In genomic region chr1:160795951-160796383, GRCh38 we compare ENCODE assay signal across 9 cellular contexts. TPM values are rescaled to one million over a fixed set of nuclear protein-coding genes. Genes with fewer than 3 reads are reported as not detected.
DNase-seq lines count a peak whose midpoint lies in the region; ATAC-seq and TF ChIP-seq lines count a peak whose summit lies in the region.
"Had no signal": no experiment of that assay in that cellular context is flagged by ENCODE, and none has a peak within 500 bp of the region (broad histone marks: within the 10 kb centered on the region; RNA-seq: fewer than 3 reads in every experiment).

A gene with protein sequence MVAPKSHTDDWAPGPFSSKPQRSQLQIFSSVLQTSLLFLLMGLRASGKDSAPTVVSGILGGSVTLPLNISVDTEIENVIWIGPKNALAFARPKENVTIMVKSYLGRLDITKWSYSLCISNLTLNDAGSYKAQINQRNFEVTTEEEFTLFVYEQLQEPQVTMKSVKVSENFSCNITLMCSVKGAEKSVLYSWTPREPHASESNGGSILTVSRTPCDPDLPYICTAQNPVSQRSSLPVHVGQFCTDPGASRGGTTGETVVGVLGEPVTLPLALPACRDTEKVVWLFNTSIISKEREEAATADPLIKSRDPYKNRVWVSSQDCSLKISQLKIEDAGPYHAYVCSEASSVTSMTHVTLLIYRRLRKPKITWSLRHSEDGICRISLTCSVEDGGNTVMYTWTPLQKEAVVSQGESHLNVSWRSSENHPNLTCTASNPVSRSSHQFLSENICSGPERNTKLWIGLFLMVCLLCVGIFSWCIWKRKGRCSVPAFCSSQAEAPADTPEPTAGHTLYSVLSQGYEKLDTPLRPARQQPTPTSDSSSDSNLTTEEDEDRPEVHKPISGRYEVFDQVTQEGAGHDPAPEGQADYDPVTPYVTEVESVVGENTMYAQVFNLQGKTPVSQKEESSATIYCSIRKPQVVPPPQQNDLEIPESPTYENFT (plus strand): TSS chr1:160796174. CDS start chr1:160796188, 14 bp downstream.

- H3K79me2 ChIP-seq in hepatocyte: no peaks in the 10 kb centered on the region

- H3K4me1 ChIP-seq in esophagus squamous epithelium (no peaks in the 10 kb centered on the region), hepatocyte (ENCODE audit: insufficient read depth) (no peaks in the 10 kb centered on the region), Caco-2 (no peaks in the 10 kb centered on the region)

- CTCF ChIA-PET in Caco-2 (lab: Charles Lee): interaction anchor here (0.9 to 1.2 kb wide), 2 partner anchors 18 to 21 kb away, joined by 3 to 4 read pairs; no protein-coding TSS in a partner anchor

- no peaks in the 10 kb centered on the region for H3K9me3 Mint-ChIP-seq in stimulated activated effector memory CD8-positive, alpha-beta T cell treated with anti-CD3 and anti-CD28 coated beads, Interleukin-12 subunit alpha, Interleukin-12 subunit beta, amount 100 ng/mL, for 72 hours
- no peaks in the 10 kb centered on the region for H3K9me3 Mint-ChIP-seq in Caco-2 (ENCODE audit: unreplicated experiment)

- no peak within 1 kb of the TSS for H3K4me2 ChIP-seq in hepatocyte

- H2AFZ ChIP-seq in hepatocyte: no peak within 1 kb of the TSS

- ATAC-seq in GM19025 (IDR thresholded peaks at IDR 0.05; ENCODE audit: low read depth, unreplicated experiment) (peak; percentile 67), HG03064 (IDR thresholded peaks at IDR 0.05; ENCODE audit: low read depth, unreplicated experiment) (peak; percentile 67)
- ATAC-seq in activated CD4-positive, CD25-positive, alpha-beta regulatory T cell treated with anti-CD3 and anti-CD28 coated beads, Interleukin-2, amount 50 U/mL, for 24 hours: peak; percentile 90 to 93
- peak; percentile 95 for ATAC-seq in stimulated activated effector memory CD8-positive, alpha-beta T cell treated with anti-CD3 and anti-CD28 coated beads, Interleukin-12 subunit alpha, Interleukin-12 subunit beta, amount 100 ng/mL, for 72 hours

- H3K4me3 Mint-ChIP-seq in stimulated activated effector memory CD8-positive, alpha-beta T cell treated with anti-CD3 and anti-CD28 coated beads, Interleukin-12 subunit alpha, Interleukin-12 subunit beta, amount 100 ng/mL, for 72 hours: peak within 1 kb of the TSS; percentile 73
- no peak within 1 kb of the TSS for H3K4me3 Mint-ChIP-seq in Caco-2 (ENCODE audit: unreplicated experiment)

- POLR2A ChIA-PET in Caco-2 (lab: Charles Lee): no interaction called here

- intact Hi-C loops in esophagus squamous epithelium (cut with DNase I) (no loop called here), Caco-2 (cut with micrococcal nuclease; ENCODE audit: unreplicated experiment) (no loop called here)

- no peak for TF ChIP-seq CTCF in esophagus squamous epithelium (IDR thresholded peaks at IDR 0.05)
- no peak for TF ChIP-seq CTCF in hepatocyte (IDR thresholded peaks at IDR 0.05; ENCODE audit: poor library complexity)
- no peak for TF ChIP-seq CTCF in Caco-2 (IDR thresholded peaks at IDR 0.05; ENCODE audit: insufficient read depth in 1 of 2, low read depth in 1 of 2, low read length in 1 of 2, severe bottlenecking in 1 of 2, unreplicated experiment in 1 of 2)

- no peaks in the 10 kb centered on the region for H3K9me2 ChIP-seq in hepatocyte (replicated peaks; ENCODE audit: insufficient read depth)

- peak within 1 kb of the TSS in 3 of 4 donors; percentile 10 to 37 (median 23) for H3K4me3 ChIP-seq in esophagus squamous epithelium
- H3K4me3 ChIP-seq in hepatocyte: no peak within 1 kb of the TSS
- no peak within 1 kb of the TSS for H3K4me3 ChIP-seq in Caco-2 (ENCODE audit: low read depth, low read length)

- TF ChIP-seq POLR2A in esophagus squamous epithelium (IDR thresholded peaks at IDR 0.05): peak in 1 of 4 donors; percentile 83

- H3K27ac Mint-ChIP-seq in stimulated activated effector memory CD8-positive, alpha-beta T cell treated with anti-CD3 and anti-CD28 coated beads, Interleukin-12 subunit alpha, Interleukin-12 subunit beta, amount 100 ng/mL, for 72 hours: peak within 1 kb of the TSS; percentile 69
- no peak within 1 kb of the TSS for H3K27ac Mint-ChIP-seq in Caco-2 (ENCODE audit: unreplicated experiment)

- H4K20me1 ChIP-seq in hepatocyte (ENCODE audit: insufficient read depth, poor library complexity, severe bottlenecking): no peaks in the 10 kb centered on the region

- no peaks in the 10 kb centered on the region for H3K27me3 Mint-ChIP-seq in Caco-2 (ENCODE audit: insufficient read depth, unreplicated experiment)

- H3K4me1 Mint-ChIP-seq in stimulated activated effector memory CD8-positive, alpha-beta T cell treated with anti-CD3 and anti-CD28 coated beads, Interleukin-12 subunit alpha, Interleukin-12 subunit beta, amount 100 ng/mL, for 72 hours: peaks cover 68% of the 10 kb centered on the region
- H3K4me1 Mint-ChIP-seq in Caco-2 (ENCODE audit: low read depth, unreplicated experiment): no peaks in the 10 kb centered on the region

- BruUV-seq in Caco-2 (replicated peaks; lab: Mats Ljungman, UMichigan): no TSS peak

- DNase-seq in esophagus squamous epithelium (lab: John Stamatoyannopoulos, UW): peak; percentile 31
- DNase-seq in stimulated activated effector memory CD8-positive, alpha-beta T cell treated with anti-CD3 and anti-CD28 coated beads, Interleukin-12 subunit alpha, Interleukin-12 subunit beta, amount 100 ng/mL, for 72 hours (ENCODE audit: low spot score in 2 of 2): peak; percentile 50 to 81
- DNase-seq in hepatocyte (ENCODE audit: low spot score): no peak
- DNase-seq in NCI-H1417 treated with DMSO at 0.1 percent for 48 hours (lab: John Stamatoyannopoulos, UW): no peak
- no peak for DNase-seq in Caco-2

- peaks cover 8% of the 10 kb centered on the region for H3K36me3 Mint-ChIP-seq in stimulated activated effector memory CD8-positive, alpha-beta T cell treated with anti-CD3 and anti-CD28 coated beads, Interleukin-12 subunit alpha, Interleukin-12 subunit beta, amount 100 ng/mL, for 72 hours
- H3K36me3 Mint-ChIP-seq in Caco-2 (ENCODE audit: insufficient read depth, unreplicated experiment): no peaks in the 10 kb centered on the region

- no peaks in the 10 kb centered on the region for H3K36me3 ChIP-seq in esophagus squamous epithelium
- no peaks in the 10 kb centered on the region for H3K36me3 ChIP-seq in hepatocyte (replicated peaks; ENCODE audit: insufficient read depth, low read depth)
- H3K36me3 ChIP-seq in Caco-2 (ENCODE audit: control insufficient read depth, insufficient read depth, low read length): no peaks in the 10 kb centered on the region

- 64 to 77% methylated on average over 4 of the region's 4 CpGs for WGBS in esophagus squamous epithelium, 2 donors
- WGBS in hepatocyte (ENCODE audit: low lambda C conversion rate, missing lambda C conversion rate): 89% methylated on average over 4 of the region's 4 CpGs

- H3K27me3 ChIP-seq in esophagus squamous epithelium: no peaks in the 10 kb centered on the region
- no peaks in the 10 kb centered on the region for H3K27me3 ChIP-seq in hepatocyte
- no peaks in the 10 kb centered on the region; the same call in 1 of the 2 replicates for H3K27me3 ChIP-seq in Caco-2 (replicated peaks; ENCODE audit: control insufficient read depth, insufficient read depth, low read length)

- H3K27ac ChIP-seq in esophagus squamous epithelium (peak within 1 kb of the TSS in 3 of 4 donors; percentile 18 to 55 (median 51)), hepatocyte (no peak within 1 kb of the TSS)

- H3K9me3 ChIP-seq in esophagus squamous epithelium (no peaks in the 10 kb centered on the region), hepatocyte (ENCODE audit: low read depth) (no peaks in the 10 kb centered on the region), Caco-2 (no peaks in the 10 kb centered on the region)

RNA-seq across cellular contexts. Expression of the gene that starts here (rescaled TPM):
- total RNA-seq in esophagus squamous epithelium (1 to 10 TPM in 1 of 4 donors, under 1 TPM in 3; 0.26 to 3.2 (median 0.60) TPM), hepatocyte (not detected in 2 replicates), Caco-2 (2022) (not detected in 2 replicates)
- polyA plus RNA-seq in hepatocyte: not detected in 2 replicates
- total RNA-seq: M059J had no signal

Comparison
In these comparisons a context has a peak if more than half of its experiments do, and no peak if none do; other contexts are left out.
1. DNase-seq: peak in esophagus squamous epithelium (single experiment) and stimulated activated effector memory CD8-positive, alpha-beta T cell treated with anti-CD3 and anti-CD28 coated beads, Interleukin-12 subunit alpha, Interleukin-12 subunit beta, amount 100 ng/mL, for 72 hours (2 of 2); none in hepatocyte (single experiment), NCI-H1417 treated with DMSO at 0.1 percent for 48 hours (single experiment) and Caco-2 (0 of 2).
2. H3K4me3 ChIP-seq: peak in esophagus squamous epithelium (3 of 4); none in hepatocyte (single experiment) and Caco-2 (single experiment).
3. Peak in every context shown above with its lines, with median percentiles within 50 percentile points of each other: ATAC-seq.